In genomic region chr2:106187426-106187825, GRCh38 we compare ENCODE assay signal across 28 cellular contexts. TPM values are rescaled to one million over a fixed set of nuclear protein-coding genes. Genes with fewer than 3 reads are reported as not detected.
DNase-seq lines count a peak whose midpoint lies in the region; ATAC-seq and TF ChIP-seq lines count a peak whose summit lies in the region.
"Had no signal": no experiment of that assay in that cellular context is flagged by ENCODE, and none has a peak within 500 bp of the region (broad histone marks: within the 10 kb centered on the region; RNA-seq: fewer than 3 reads in every experiment).

No MANE protein-coding gene starts in this region.

- peaks cover 52% of the 10 kb centered on the region for H3K36me3 ChIP-seq in BLaER1
- H3K36me3 ChIP-seq: lower lobe of right lung, ovary, suprapubic skin, upper lobe of right lung had no signal

- H3K4me3 Mint-ChIP-seq in activated CD8-positive, alpha-beta T cell treated with anti-CD3 and anti-CD28 coated beads, Interleukin-2, amount 10 ng/mL, durations not matched to agents 7 days and 5 days: no peak overlapping the region
- no peak overlapping the region for H3K4me3 Mint-ChIP-seq in Calu3 (ENCODE audit: low read depth, unreplicated experiment)
- H3K4me3 Mint-ChIP-seq: IgD-negative memory B cell; nephron; stimulated activated memory B cell treated with anti-CD40 and anti-IgM and Interleukin-4, amounts not matched to agents 10 μg/mL and 1 μg/mL and 100 μg/mL, for 72 hours had no signal

- no peak for TF ChIP-seq CTCF in Calu3 (IDR thresholded peaks at IDR 0.05; ENCODE audit: unreplicated experiment)
- TF ChIP-seq CTCF in RWPE1 (conservative IDR thresholded peaks at IDR 0.05; ENCODE audit: low read depth): no peak

- H3K27ac ChIP-seq in BLaER1: no peak overlapping the region
- H3K27ac ChIP-seq in RWPE1: no peak overlapping the region
- H3K27ac ChIP-seq: C4-2B, GM23248, ovary, suprapubic skin, upper lobe of right lung had no signal

- peaks cover 77% of the 10 kb centered on the region for H3K4me1 Mint-ChIP-seq in activated CD8-positive, alpha-beta T cell treated with anti-CD3 and anti-CD28 coated beads, Interleukin-2, amount 10 ng/mL, durations not matched to agents 7 days and 5 days (ENCODE audit: low read depth)
- H3K4me1 Mint-ChIP-seq in Calu3 (ENCODE audit: low read depth, unreplicated experiment): peaks cover 31% of the 10 kb centered on the region

- H3K4me1 ChIP-seq in BLaER1: peaks cover 97% of the 10 kb centered on the region

- H3K36me3 Mint-ChIP-seq in activated CD8-positive, alpha-beta T cell treated with anti-CD3 and anti-CD28 coated beads, Interleukin-2, amount 10 ng/mL, durations not matched to agents 7 days and 5 days (ENCODE audit: low read depth): peaks cover 55% of the 10 kb centered on the region
- H3K36me3 Mint-ChIP-seq in Calu3 (ENCODE audit: insufficient read depth, unreplicated experiment): peaks cover 5% of the 10 kb centered on the region

- H3K9me3 ChIP-seq in BLaER1: no peaks in the 10 kb centered on the region
- H3K9me3 ChIP-seq: lower lobe of right lung, mucosa of descending colon, ovary, suprapubic skin, upper lobe of right lung had no signal

- H3K4me2 ChIP-seq in BLaER1: peak overlapping the region; percentile 91

- H3K4me3 ChIP-seq in BLaER1: no peak overlapping the region
- H3K4me3 ChIP-seq in Jurkat, Clone E6-1 (ENCODE audit: low read length): no peak overlapping the region
- H3K4me3 ChIP-seq: dorsolateral prefrontal cortex, GM23248, lower lobe of right lung, mucosa of descending colon, ovary, suprapubic skin, upper lobe of right lung had no signal

- DNase-seq in AML-193 (lab: John Stamatoyannopoulos, UW) (peak; percentile 4 to 19), Calu3 (no peak), middle frontal gyrus (ENCODE audit: extremely low spot score, low spot score) (no peak), RWPE1 (ENCODE audit: low spot score) (no peak)
- peak; percentile 45 for DNase-seq in Jurkat, Clone E6-1 (ENCODE audit: low read depth, low spot score)
- DNase-seq in activated CD8-positive, alpha-beta T cell treated with anti-CD3 and anti-CD28 coated beads, Interleukin-2, amount 10 ng/mL, durations not matched to agents 7 days and 5 days: no peak
- DNase-seq: activated CD8-positive, alpha-beta memory T cell treated with anti-CD3 and anti-CD28 coated beads for 24 hours; activated T-cell treated with anti-CD3 and anti-CD28 coated beads for 4 hours; dorsolateral prefrontal cortex; GM23248; kidney glomerular epithelial cell; lower lobe of right lung; mucosa of descending colon; NCI-H1105 treated with DMSO at 0.1 percent for 48 hours; NCI-H187 treated with DMSO at 0.1 percent for 48 hours; NCI-H2171; NCI-H82; OCI-M1; ovary; stimulated activated CD4-positive, alpha-beta T cell treated with anti-CD3 and anti-CD28 coated beads, Interleukin-15, amount 100 ng/mL, for 24 hours; upper lobe of right lung had no signal

- BruUV-seq in Calu3 (replicated peaks; lab: Mats Ljungman, UMichigan): no TSS peak

- H3K27me3 ChIP-seq in BLaER1: no peaks in the 10 kb centered on the region
- H3K27me3 ChIP-seq: dorsolateral prefrontal cortex, ovary, suprapubic skin, upper lobe of right lung had no signal

- H4K20me1 ChIP-seq in BLaER1: peaks cover 95% of the 10 kb centered on the region

- intact Hi-C loops in Calu3 (cut with micrococcal nuclease; ENCODE audit: unreplicated experiment): no loop called here

- H3K27me3 Mint-ChIP-seq in activated CD8-positive, alpha-beta T cell treated with anti-CD3 and anti-CD28 coated beads, Interleukin-2, amount 10 ng/mL, durations not matched to agents 7 days and 5 days (ENCODE audit: low read depth): no peaks in the 10 kb centered on the region
- H3K27me3 Mint-ChIP-seq in Calu3 (ENCODE audit: unreplicated experiment): no peaks in the 10 kb centered on the region
- H3K27me3 Mint-ChIP-seq: IgD-negative memory B cell; stimulated activated memory B cell treated with anti-CD40 and anti-IgM and Interleukin-4, amounts not matched to agents 10 μg/mL and 1 μg/mL and 100 μg/mL, for 72 hours had no signal

- no peak for ATAC-seq in activated CD8-positive, alpha-beta T cell treated with anti-CD3 and anti-CD28 coated beads, Interleukin-2, amount 10 ng/mL, durations not matched to agents 7 days and 5 days
- ATAC-seq: lower lobe of right lung; mucosa of descending colon; SK-N-SH treated with all-trans-retinoic acid at 6 μM for 48 hours; stimulated activated memory B cell treated with anti-CD40 and anti-IgM and Interleukin-4, amounts not matched to agents 10 μg/mL and 1 μg/mL and 100 μg/mL, for 72 hours; upper lobe of right lung had no signal

- no peak overlapping the region for H3K9ac ChIP-seq in BLaER1
- H3K9ac ChIP-seq: GM23248 had no signal

- no peaks in the 10 kb centered on the region for H3K9me3 Mint-ChIP-seq in activated CD8-positive, alpha-beta T cell treated with anti-CD3 and anti-CD28 coated beads, Interleukin-2, amount 10 ng/mL, durations not matched to agents 7 days and 5 days (ENCODE audit: insufficient read depth)
- no peaks in the 10 kb centered on the region for H3K9me3 Mint-ChIP-seq in Calu3 (ENCODE audit: low read depth, unreplicated experiment)
- H3K9me3 Mint-ChIP-seq: IgD-negative memory B cell; nephron; stimulated activated memory B cell treated with anti-CD40 and anti-IgM and Interleukin-4, amounts not matched to agents 10 μg/mL and 1 μg/mL and 100 μg/mL, for 72 hours had no signal

- H3K27ac Mint-ChIP-seq in activated CD8-positive, alpha-beta T cell treated with anti-CD3 and anti-CD28 coated beads, Interleukin-2, amount 10 ng/mL, durations not matched to agents 7 days and 5 days: peak overlapping the region; percentile 16
- H3K27ac Mint-ChIP-seq in Calu3 (ENCODE audit: unreplicated experiment): no peak overlapping the region
- H3K27ac Mint-ChIP-seq: IgD-negative memory B cell; nephron; stimulated activated memory B cell treated with anti-CD40 and anti-IgM and Interleukin-4, amounts not matched to agents 10 μg/mL and 1 μg/mL and 100 μg/mL, for 72 hours had no signal

- POLR2A ChIA-PET in activated CD8-positive, alpha-beta T cell treated with anti-CD3 and anti-CD28 coated beads, Interleukin-2, amount 10 ng/mL, durations not matched to agents 7 days and 5 days (lab: Charles Lee): no interaction called here
- POLR2A ChIA-PET in RWPE1 (lab: Yijun Ruan, JAX; ENCODE audit: low non-redundant PET): no interaction called here

- CTCF ChIA-PET in activated CD8-positive, alpha-beta T cell treated with anti-CD3 and anti-CD28 coated beads, Interleukin-2, amount 10 ng/mL, durations not matched to agents 7 days and 5 days (lab: Charles Lee): interaction anchor here (1.0 kb wide), 1 partner anchor 23 kb away, joined by 3 read pairs; no protein-coding TSS in a partner anchor
- CTCF ChIA-PET in Calu3 (lab: Charles Lee) (no interaction called here), RWPE1 (lab: Yijun Ruan, JAX) (no interaction called here)

RNA-seq across cellular contexts. Expression of gene UXS1, which starts 6.7 kb away (rescaled TPM):
- polyA plus RNA-seq in Jurkat, Clone E6-1 (2012; ENCODE audit: insufficient read depth, insufficient read length): 29.1 TPM
- 100 to 1,000 TPM in 1 of 2 experiments, 10 to 100 TPM in 1; 95.3 to 100 TPM for total RNA-seq in activated CD8-positive, alpha-beta T cell treated with anti-CD3 and anti-CD28 coated beads, Interleukin-2, amount 10 ng/mL, durations not matched to agents 7 days and 5 days
- total RNA-seq in Calu3 (2022): 71.1 and 87.7 TPM in 2 replicates

Comparison
In these comparisons a context has a peak if more than half of its experiments do, and no peak if none do; other contexts are left out.
1. DNase-seq: peak in AML-193 (2 of 2) and Jurkat, Clone E6-1 (single experiment); none in activated CD8-positive, alpha-beta T cell treated with anti-CD3 and anti-CD28 coated beads, Interleukin-2, amount 10 ng/mL, durations not matched to agents 7 days and 5 days (single experiment), Calu3 (single experiment), middle frontal gyrus (single experiment) and RWPE1 (single experiment).